In the genomic region with DNA sequence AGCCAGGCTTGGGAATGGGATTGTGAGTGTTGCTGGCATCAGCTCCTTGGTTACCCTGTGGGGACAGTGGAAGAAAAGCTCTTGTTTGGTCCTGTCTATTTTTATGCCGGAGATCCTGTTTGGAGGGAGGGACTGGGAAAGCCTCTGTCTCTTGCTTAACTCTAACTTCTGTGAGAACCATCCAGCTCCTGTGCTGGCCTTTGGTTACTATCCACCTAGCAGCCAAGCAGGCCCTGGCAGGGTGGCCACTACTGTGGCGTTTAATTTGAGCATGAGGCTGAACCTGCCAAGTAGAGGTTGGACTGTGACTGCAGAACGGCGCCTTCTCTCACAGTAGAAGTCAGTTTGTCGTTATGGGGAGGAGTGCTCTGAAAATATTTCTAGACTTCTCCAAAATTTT, we compare ENCODE assay signal across 13 cellular contexts.
DNase-seq lines count a peak whose midpoint lies in the region; ATAC-seq and TF ChIP-seq lines count a peak whose summit lies in the region.
"Had no signal": no experiment of that assay in that cellular context is flagged by ENCODE, and none has a peak within 500 bp of the region (broad histone marks: within the 10 kb centered on the region; RNA-seq: fewer than 3 reads in every experiment).

No MANE protein-coding gene starts in this region.

- dilution Hi-C loops in mammary epithelial cell (cut with HindIII; ENCODE audit: low sequenced_read_pairs), result loop anchor here (25.0 kb wide), 1 partner anchor 366 kb away; no protein-coding TSS in a partner anchor

- POLR2A ChIA-PET in naive thymus-derived CD8-positive, alpha-beta T cell (lab: Charles Lee), result no interaction called here

- in situ Hi-C loops in mammary epithelial cell (cut with MboI; ENCODE audit: low sequenced_read_pairs in 2 of 2), result no loop called here

- DNase-seq in breast epithelium (ENCODE audit: low spot score in 2 of 2) (peak in 1 of 2 donors; percentile 26), mammary epithelial cell (no peak), fibroblast of mammary gland (ENCODE audit: low read depth) (peak; percentile 19), vagina (ENCODE audit: extremely low spot score in 2 of 2) (no peak), T-helper 9 cell (no peak), H7 (no peak)
- DNase-seq in naive thymus-derived CD8-positive, alpha-beta T cell, result no peak
- DNase-seq in activated T-helper 1 cell treated with anti-CD3 and anti-CD28 coated beads, Interleukin-12 subunit alpha, Interleukin-12 subunit beta, Interleukin-2, Interleukin-4 antibody, amounts not matched to agents 30 ng/mL and 10 ng/mL and 1 ng/mL, durations not matched to agents 14 hours and 24 hours and 36 hours (ENCODE audit: low spot score), result no peak
- DNase-seq: activated CD4-positive, CD25-positive, alpha-beta regulatory T cell treated with anti-CD3 and anti-CD28 coated beads, Interleukin-2, amount 50 U/mL, for 72 hours; NCI-H2107; stimulated activated CD4-positive, alpha-beta T cell treated with anti-CD3 and anti-CD28 coated beads, Interleukin-15, amount 100 ng/mL, for 24 hours had no signal

- H4K20me1 ChIP-seq in mammary epithelial cell (ENCODE audit: insufficient read depth, low read length), result no peaks in the 10 kb centered on the region

- no peak overlapping the region for H3K9ac ChIP-seq in mammary epithelial cell (ENCODE audit: insufficient read depth, low read length)
- H3K9ac ChIP-seq: BLaER1 treated with 17β-estradiol and CSF1 and Interleukin-3, amounts not matched to agents 10 nM and 100 nM had no signal

- intact Hi-C loops in breast epithelium (cut with DNase I; ENCODE audit: low total_unique reads) (no loop called here), mammary epithelial cell (cut with micrococcal nuclease) (no loop called here), vagina (cut with DNase I) (no loop called here)
- intact Hi-C loops in activated T-helper 1 cell treated with anti-CD3 and anti-CD28 coated beads, Interleukin-12 subunit alpha, Interleukin-12 subunit beta, Interleukin-2, Interleukin-4 antibody, amounts not matched to agents 30 ng/mL and 10 ng/mL and 1 ng/mL, durations not matched to agents 14 hours and 24 hours and 36 hours (cut with micrococcal nuclease), result no loop called here

- TF ChIP-seq CTCF in breast epithelium (IDR thresholded peaks at IDR 0.05), result no peak
- no peak for TF ChIP-seq CTCF in mammary epithelial cell (conservative IDR thresholded peaks at IDR 0.05 in 1 of 2, IDR thresholded peaks at IDR 0.05 in 1 of 2; ENCODE audit: extremely low read depth in 1 of 2, insufficient read depth in 1 of 2, low read depth in 1 of 2, low read length in 2 of 2)
- no peak for TF ChIP-seq CTCF in fibroblast of mammary gland (conservative IDR thresholded peaks at IDR 0.05; ENCODE audit: control insufficient read depth, insufficient read depth, low read depth, low read length)
- no peak for TF ChIP-seq CTCF in vagina (IDR thresholded peaks at IDR 0.05)

- H3K4me2 ChIP-seq in mammary epithelial cell (ENCODE audit: insufficient read depth, low read depth, low read length), result no peak overlapping the region
- H3K4me2 ChIP-seq: BLaER1 treated with 17β-estradiol and CSF1 and Interleukin-3, amounts not matched to agents 10 nM and 100 nM had no signal

- no peaks in the 10 kb centered on the region for H3K4me1 Mint-ChIP-seq in naive thymus-derived CD8-positive, alpha-beta T cell
- H3K4me1 Mint-ChIP-seq in activated T-helper 1 cell treated with anti-CD3 and anti-CD28 coated beads, Interleukin-12 subunit alpha, Interleukin-12 subunit beta, Interleukin-2, Interleukin-4 antibody, amounts not matched to agents 30 ng/mL and 10 ng/mL and 1 ng/mL, durations not matched to agents 14 hours and 24 hours and 36 hours (ENCODE audit: low read depth), result peaks cover 11% of the 10 kb centered on the region
- H3K4me1 Mint-ChIP-seq: neural crest cell had no signal

- peak overlapping the region in 9 of 10 donors; percentile 47 to 84 (median 60) for H3K27ac Mint-ChIP-seq in naive thymus-derived CD8-positive, alpha-beta T cell
- no peak overlapping the region for H3K27ac Mint-ChIP-seq in activated T-helper 1 cell treated with anti-CD3 and anti-CD28 coated beads, Interleukin-12 subunit alpha, Interleukin-12 subunit beta, Interleukin-2, Interleukin-4 antibody, amounts not matched to agents 30 ng/mL and 10 ng/mL and 1 ng/mL, durations not matched to agents 14 hours and 24 hours and 36 hours

- H3K27ac ChIP-seq in breast epithelium (peak overlapping the region; percentile 61 to 66), mammary epithelial cell (ENCODE audit: insufficient read depth, low read depth, low read length) (no peak overlapping the region), vagina (peak overlapping the region; percentile 54)
- H3K27ac ChIP-seq: BLaER1 treated with 17β-estradiol and CSF1 and Interleukin-3, amounts not matched to agents 10 nM and 100 nM had no signal

- no TSS peak for BruUV-seq in mammary epithelial cell (replicated peaks; lab: Mats Ljungman, UMichigan)

- peaks cover 5 to 81% (median 18%) of the 10 kb centered on the region in 3 donors for H3K36me3 Mint-ChIP-seq in naive thymus-derived CD8-positive, alpha-beta T cell
- peaks cover 44% of the 10 kb centered on the region for H3K36me3 Mint-ChIP-seq in activated T-helper 1 cell treated with anti-CD3 and anti-CD28 coated beads, Interleukin-12 subunit alpha, Interleukin-12 subunit beta, Interleukin-2, Interleukin-4 antibody, amounts not matched to agents 30 ng/mL and 10 ng/mL and 1 ng/mL, durations not matched to agents 14 hours and 24 hours and 36 hours (ENCODE audit: low read depth)

- H3K4me1 ChIP-seq in breast epithelium (no peaks in the 10 kb centered on the region), mammary epithelial cell (ENCODE audit: insufficient read depth, low read length) (no peaks in the 10 kb centered on the region), vagina (no peaks in the 10 kb centered on the region)

- H3K27me3 ChIP-seq in breast epithelium, result no peaks in the 10 kb centered on the region
- H3K27me3 ChIP-seq in mammary epithelial cell (ENCODE audit: insufficient read depth, low read length), result no peaks in the 10 kb centered on the region
- no peaks in the 10 kb centered on the region for H3K27me3 ChIP-seq in vagina
- no peaks in the 10 kb centered on the region for H3K27me3 ChIP-seq in H7 (ENCODE audit: control insufficient read depth, insufficient read depth, low read length)
- H3K27me3 ChIP-seq: BLaER1 treated with 17β-estradiol and CSF1 and Interleukin-3, amounts not matched to agents 10 nM and 100 nM had no signal

- no peak overlapping the region for H2AFZ ChIP-seq in mammary epithelial cell (ENCODE audit: low read depth, low read length)

- no peaks in the 10 kb centered on the region for H3K79me2 ChIP-seq in mammary epithelial cell (ENCODE audit: insufficient read depth, low read length)

- no peak for TF ChIP-seq POLR2A in breast epithelium (IDR thresholded peaks at IDR 0.05)
- TF ChIP-seq POLR2A in vagina (IDR thresholded peaks at IDR 0.05), result no peak

- CTCF ChIA-PET in mammary epithelial cell (lab: Charles Lee; ENCODE audit: low non-redundant PET), result no interaction called here

- no peak overlapping the region for H3K4me3 ChIP-seq in breast epithelium
- no peak overlapping the region for H3K4me3 ChIP-seq in mammary epithelial cell (replicated peaks in 1 of 3; ENCODE audit: insufficient read depth in 1 of 3, low read depth in 2 of 3, low read length in 3 of 3)
- H3K4me3 ChIP-seq in fibroblast of mammary gland (ENCODE audit: control insufficient read depth, low read depth, low read length), result no peak overlapping the region
- H3K4me3 ChIP-seq in vagina, result no peak overlapping the region
- H3K4me3 ChIP-seq in H7 (ENCODE audit: insufficient read depth, low read depth, low read length), result no peak overlapping the region
- H3K4me3 ChIP-seq: BLaER1 treated with 17β-estradiol and CSF1 and Interleukin-3, amounts not matched to agents 10 nM and 100 nM had no signal

- no peaks in the 10 kb centered on the region for H3K27me3 Mint-ChIP-seq in naive thymus-derived CD8-positive, alpha-beta T cell
- no peaks in the 10 kb centered on the region for H3K27me3 Mint-ChIP-seq in activated T-helper 1 cell treated with anti-CD3 and anti-CD28 coated beads, Interleukin-12 subunit alpha, Interleukin-12 subunit beta, Interleukin-2, Interleukin-4 antibody, amounts not matched to agents 30 ng/mL and 10 ng/mL and 1 ng/mL, durations not matched to agents 14 hours and 24 hours and 36 hours (ENCODE audit: insufficient read depth)

- no peaks in the 10 kb centered on the region for H3K9me3 Mint-ChIP-seq in naive thymus-derived CD8-positive, alpha-beta T cell
- H3K9me3 Mint-ChIP-seq in activated T-helper 1 cell treated with anti-CD3 and anti-CD28 coated beads, Interleukin-12 subunit alpha, Interleukin-12 subunit beta, Interleukin-2, Interleukin-4 antibody, amounts not matched to agents 30 ng/mL and 10 ng/mL and 1 ng/mL, durations not matched to agents 14 hours and 24 hours and 36 hours, result no peaks in the 10 kb centered on the region
- H3K9me3 Mint-ChIP-seq: neural crest cell had no signal

- no peak overlapping the region for H3K4me3 Mint-ChIP-seq in naive thymus-derived CD8-positive, alpha-beta T cell
- no peak overlapping the region for H3K4me3 Mint-ChIP-seq in activated T-helper 1 cell treated with anti-CD3 and anti-CD28 coated beads, Interleukin-12 subunit alpha, Interleukin-12 subunit beta, Interleukin-2, Interleukin-4 antibody, amounts not matched to agents 30 ng/mL and 10 ng/mL and 1 ng/mL, durations not matched to agents 14 hours and 24 hours and 36 hours
- H3K4me3 Mint-ChIP-seq: neural crest cell had no signal

- H3K36me3 ChIP-seq in breast epithelium (no peaks in the 10 kb centered on the region), mammary epithelial cell (ENCODE audit: insufficient read depth, low read length) (peaks cover 3% of the 10 kb centered on the region), vagina (peaks cover 0 to 43% of the 10 kb centered on the region in 2 donors), H7 (replicated peaks; ENCODE audit: control insufficient read depth, insufficient read depth, low read length) (peaks cover 5% of the 10 kb centered on the region)

- H3K9me3 ChIP-seq in breast epithelium, result no peaks in the 10 kb centered on the region
- H3K9me3 ChIP-seq in mammary epithelial cell (replicated peaks; ENCODE audit: insufficient read depth, low read length), result no peaks in the 10 kb centered on the region
- H3K9me3 ChIP-seq in vagina, result no peaks in the 10 kb centered on the region
- H3K9me3 ChIP-seq: BLaER1 treated with 17β-estradiol and CSF1 and Interleukin-3, amounts not matched to agents 10 nM and 100 nM had no signal

- ATAC-seq in naive thymus-derived CD8-positive, alpha-beta T cell, result no peak

- WGBS in mammary epithelial cell (ENCODE audit: low coverage, missing lambda C conversion rate), result 41% methylated on average over 5 of the region's 5 CpGs
